In genomic region chr14:30630248-30630647, GRCh38 we compare ENCODE assay signal across 23 cellular contexts.
"Had no signal": no experiment of that assay in that cellular context is flagged by ENCODE, and none has a peak within 500 bp of the region (broad histone marks: within the 10 kb centered on the region; RNA-seq: fewer than 3 reads in every experiment).

No MANE protein-coding gene starts in this region.

- H3K9me3 Mint-ChIP-seq: immature natural killer cell, naive B cell had no signal

- H3K4me3 Mint-ChIP-seq: immature natural killer cell, naive B cell had no signal

- ATAC-seq: foreskin keratinocyte, gastroesophageal sphincter, heart left ventricle, left cardiac atrium, left lung, left ventricle myocardium superior, mucosa of descending colon had no signal

- H3K4me3 ChIP-seq: coronary artery, dorsolateral prefrontal cortex, esophagus muscularis mucosa, gastroesophageal sphincter, heart left ventricle, hepatocyte, left lung, lower lobe of right lung, mucosa of descending colon had no signal

- H2AFZ ChIP-seq: hepatocyte had no signal

- H3K9me3 ChIP-seq: esophagus muscularis mucosa, gastroesophageal sphincter, heart left ventricle, left lung, lower lobe of right lung, mucosa of descending colon had no signal

- DNase-seq: dermis blood vessel endothelial cell; dorsolateral prefrontal cortex; effector CD4-positive, alpha-beta T cell; effector memory CD4-positive, alpha-beta T cell; foreskin keratinocyte; heart left ventricle; hypothalamus; immature natural killer cell; left cardiac atrium; left lung; left ventricle myocardium superior; lower lobe of right lung; mesenchymal stem cell; mucosa of descending colon; naive B cell had no signal

- H3K27me3 ChIP-seq: dorsolateral prefrontal cortex, esophagus muscularis mucosa, foreskin keratinocyte, gastroesophageal sphincter, heart left ventricle, hepatocyte, left lung had no signal

- H3K27me3 Mint-ChIP-seq: naive B cell had no signal

- FAIRE-seq: colon, endothelial cell of umbilical vein, frontal cortex, keratinocyte had no signal

- H3K4me2 ChIP-seq: hepatocyte had no signal

- H3K27ac Mint-ChIP-seq: naive B cell had no signal

- H3K27ac ChIP-seq: coronary artery, dorsolateral prefrontal cortex, esophagus muscularis mucosa, foreskin keratinocyte, gastroesophageal sphincter, heart left ventricle, hepatocyte, left lung, lower lobe of right lung had no signal
